In the genomic region with DNA sequence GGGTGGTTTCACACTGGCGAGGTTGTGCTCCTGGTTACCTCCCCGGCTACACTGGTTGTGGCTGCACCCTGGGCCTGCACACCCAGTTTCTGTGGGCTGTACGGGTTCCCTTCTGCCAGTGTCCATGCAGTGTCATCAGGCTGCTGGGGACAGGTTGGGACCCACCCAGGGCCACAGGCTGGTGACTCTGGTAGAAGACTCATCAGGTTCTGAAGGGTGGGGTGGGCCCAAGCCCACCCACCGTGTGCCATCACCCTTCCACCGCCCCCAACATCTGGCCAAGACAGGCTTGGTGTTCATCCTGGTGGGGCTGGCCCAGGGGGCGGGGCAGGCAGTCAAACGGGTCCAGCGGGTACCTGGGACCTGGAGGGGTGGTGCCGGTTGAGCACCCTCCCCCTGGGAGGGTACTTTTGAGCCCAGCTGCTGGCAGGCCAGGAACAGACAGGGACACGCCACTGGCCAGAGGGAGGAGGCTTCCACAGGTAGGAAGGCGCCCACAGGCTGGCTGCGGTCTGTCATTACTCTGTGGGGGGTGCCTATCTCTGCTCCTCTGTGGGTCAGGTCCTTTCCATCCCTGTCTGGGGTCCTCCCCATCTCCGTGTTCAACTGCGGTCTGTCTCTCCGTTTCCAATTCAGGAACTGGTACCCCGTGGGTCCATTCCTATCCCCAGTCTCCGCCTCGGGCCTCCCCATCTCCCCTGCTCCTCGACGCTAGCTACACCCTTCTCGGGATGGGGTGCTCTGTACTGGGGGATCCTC, we compare ENCODE assay signal across 11 cellular contexts. TPM values are rescaled to one million over a fixed set of nuclear protein-coding genes. Genes with fewer than 3 reads are reported as not detected.
DNase-seq lines count a peak whose midpoint lies in the region; ATAC-seq, FAIRE-seq and TF ChIP-seq lines count a peak whose summit lies in the region.
"Had no signal": no experiment of that assay in that cellular context is flagged by ENCODE, and none has a peak within 500 bp of the region (broad histone marks: within the 10 kb centered on the region; RNA-seq: fewer than 3 reads in every experiment).

Gene RNF225 (plus strand): TSS at position 437 of the 759 bp plus-strand sequence. CDS start 434 bp downstream, outside the sequence.

- H3K79me2 ChIP-seq in astrocyte (ENCODE audit: insufficient read depth, low read length) = peaks cover 22% of the 10 kb centered on the region

- peaks cover 53% of the 10 kb centered on the region for H4K20me1 ChIP-seq in astrocyte (ENCODE audit: insufficient read depth, low read length)

- TF ChIP-seq CTCF in C4-2B (conservative IDR thresholded peaks at IDR 0.05) = no peak
- no peak for TF ChIP-seq CTCF in astrocyte (IDR thresholded peaks at IDR 0.05; ENCODE audit: insufficient read depth, low read depth, low read length)
- no peak for TF ChIP-seq CTCF in left lung (IDR thresholded peaks at IDR 0.05)

- peaks cover 21% of the 10 kb centered on the region for H3K36me3 Mint-ChIP-seq in astrocyte (ENCODE audit: low read depth, unreplicated experiment)

- H3K9me3 ChIP-seq in astrocyte (ENCODE audit: insufficient read depth, low read depth, low read length) (no peaks in the 10 kb centered on the region), left lung (no peaks in the 10 kb centered on the region)
- H3K9me3 ChIP-seq: tibial artery had no signal

- H3K4me1 Mint-ChIP-seq in astrocyte (ENCODE audit: low read depth, unreplicated experiment) = peaks cover 5% of the 10 kb centered on the region

- peak; percentile 91 for DNase-seq in H7
- DNase-seq in astrocyte (ENCODE audit: low read depth) = no peak
- DNase-seq in left lung = peak; percentile 69 to 87
- DNase-seq in midbrain (lab: John Stamatoyannopoulos, UW) = no peak
- DNase-seq in DMS79 treated with DMSO at 0.1 percent for 48 hours (lab: John Stamatoyannopoulos, UW) = no peak
- DNase-seq: tibial artery had no signal

- H3K36me3 ChIP-seq in H7 (replicated peaks; ENCODE audit: control insufficient read depth, insufficient read depth, low read length) = peaks cover 24% of the 10 kb centered on the region
- peaks cover 25% of the 10 kb centered on the region for H3K36me3 ChIP-seq in astrocyte (ENCODE audit: insufficient read depth, low read length)
- peaks cover 3 to 50% of the 10 kb centered on the region in 2 donors for H3K36me3 ChIP-seq in left lung

- H2AFZ ChIP-seq in astrocyte (ENCODE audit: low read depth, low read length) = no peak within 1 kb of the TSS

- H3K27me3 Mint-ChIP-seq in astrocyte (ENCODE audit: low read depth, unreplicated experiment) = no peaks in the 10 kb centered on the region

- H3K27me3 ChIP-seq in H7 (ENCODE audit: control insufficient read depth, insufficient read depth, low read length) (peaks cover 19% of the 10 kb centered on the region), astrocyte (ENCODE audit: insufficient read depth, low read length) (no peaks in the 10 kb centered on the region), left lung (peaks cover 5 to 33% of the 10 kb centered on the region in 2 donors)

- ATAC-seq in left lung (peak; percentile 81), GM19452 (IDR thresholded peaks at IDR 0.05; ENCODE audit: unreplicated experiment) (no peak), HG02973 (IDR thresholded peaks at IDR 0.05; ENCODE audit: unreplicated experiment) (no peak)

- H3K9me3 Mint-ChIP-seq in astrocyte (ENCODE audit: unreplicated experiment) = no peaks in the 10 kb centered on the region
- H3K9me3 Mint-ChIP-seq: T-helper 1 cell treated with Interleukin-12 subunit alpha and Interleukin-12 subunit beta and Interleukin-4 antibody, amounts not matched to agents 30 μg/mL and 1 μg/mL, for 36 hours had no signal

- intact Hi-C loops in left lung (cut with DNase I) = no loop called here

- H3K27ac Mint-ChIP-seq in astrocyte (ENCODE audit: unreplicated experiment) = no peak within 1 kb of the TSS
- H3K27ac Mint-ChIP-seq: T-helper 1 cell treated with Interleukin-12 subunit alpha and Interleukin-12 subunit beta and Interleukin-4 antibody, amounts not matched to agents 30 μg/mL and 1 μg/mL, for 36 hours had no signal

- H3K4me1 ChIP-seq in astrocyte (ENCODE audit: insufficient read depth, low read length) = peaks cover 8% of the 10 kb centered on the region
- H3K4me1 ChIP-seq in left lung = peaks cover 1 to 27% of the 10 kb centered on the region in 2 donors

- FAIRE-seq in astrocyte (lab: Jason Lieb, UNC) = no peak

- H3K27ac ChIP-seq in C4-2B (peak within 1 kb of the TSS; percentile 62), astrocyte (ENCODE audit: low read depth, low read length) (no peak within 1 kb of the TSS), left lung (no peak within 1 kb of the TSS)
- H3K27ac ChIP-seq: HL-60, tibial artery had no signal

- H3K9ac ChIP-seq in astrocyte (ENCODE audit: low read length) = no peak within 1 kb of the TSS

- H3K4me3 ChIP-seq in H7 (ENCODE audit: insufficient read depth, low read depth, low read length) = peak within 1 kb of the TSS; percentile 40
- no peak within 1 kb of the TSS for H3K4me3 ChIP-seq in astrocyte (ENCODE audit: insufficient read depth, low read depth, low read length)
- H3K4me3 ChIP-seq in left lung = peak within 1 kb of the TSS in 1 of 2 donors; percentile 14
- H3K4me3 ChIP-seq: tibial artery had no signal

- peak within 1 kb of the TSS; percentile 73 for H3K4me2 ChIP-seq in astrocyte (ENCODE audit: low read length)

- H3K4me3 Mint-ChIP-seq in astrocyte (ENCODE audit: unreplicated experiment) = peak within 1 kb of the TSS; percentile 66
- H3K4me3 Mint-ChIP-seq: T-helper 1 cell treated with Interleukin-12 subunit alpha and Interleukin-12 subunit beta and Interleukin-4 antibody, amounts not matched to agents 30 μg/mL and 1 μg/mL, for 36 hours had no signal

RNA-seq across cellular contexts. Expression of gene RNF225, which starts in this region (rescaled TPM):
- total RNA-seq in H7 (2014; rRNA removed; shearing (Covaris generic)) = 0.70 TPM in 1 of 2 replicates, not detected in the other
- total RNA-seq in astrocyte (0.36 and 0.41 TPM in 2 replicates), left lung (1 to 10 TPM; 1.9 to 3.2 TPM)

Comparison
In these comparisons a context has a peak if more than half of its experiments do, and no peak if none do; other contexts are left out.
1. Peak in DNase-seq and H3K4me3 ChIP-seq in H7; RNA of the gene not detected or under 1 TPM.
2. DNase-seq: peak in left lung (2 of 2); none in astrocyte (single experiment), midbrain (single experiment) and DMS79 treated with DMSO at 0.1 percent for 48 hours (single experiment).